In genomic region chr6:157747395-157747794, GRCh38 we compare ENCODE assay signal across 21 cellular contexts.
DNase-seq lines count a peak whose midpoint lies in the region; ATAC-seq, FAIRE-seq and TF ChIP-seq lines count a peak whose summit lies in the region.
"Had no signal": no experiment of that assay in that cellular context is flagged by ENCODE, and none has a peak within 500 bp of the region (broad histone marks: within the 10 kb centered on the region; RNA-seq: fewer than 3 reads in every experiment).

No MANE protein-coding gene starts in this region.

- H3K9ac ChIP-seq in astrocyte (ENCODE audit: low read length), result no peak overlapping the region

- no peak overlapping the region for H3K4me3 Mint-ChIP-seq in activated T-cell treated with anti-CD3 and anti-CD28 coated beads, Interleukin-2, amount 50 U/mL, for 72 hours
- H3K4me3 Mint-ChIP-seq in activated T-cell treated with anti-CD3 and anti-CD28 coated beads, Interleukin-2, amount 50 U/mL, for 24 hours, result no peak overlapping the region
- no peak overlapping the region for H3K4me3 Mint-ChIP-seq in astrocyte (ENCODE audit: unreplicated experiment)
- no peak overlapping the region for H3K4me3 Mint-ChIP-seq in nephron progenitor cell
- H3K4me3 Mint-ChIP-seq: CD4-positive, CD25-positive, alpha-beta regulatory T cell had no signal

- no peaks in the 10 kb centered on the region for H3K4me1 ChIP-seq in astrocyte (ENCODE audit: insufficient read depth, low read length)
- no peaks in the 10 kb centered on the region for H3K4me1 ChIP-seq in left lung
- H3K4me1 ChIP-seq: BE2C had no signal

- no peak overlapping the region for H3K27ac Mint-ChIP-seq in activated T-cell treated with anti-CD3 and anti-CD28 coated beads, Interleukin-2, amount 50 U/mL, for 72 hours
- no peak overlapping the region for H3K27ac Mint-ChIP-seq in activated T-cell treated with anti-CD3 and anti-CD28 coated beads, Interleukin-2, amount 50 U/mL, for 24 hours
- H3K27ac Mint-ChIP-seq in astrocyte (ENCODE audit: unreplicated experiment) (no peak overlapping the region), nephron progenitor cell (no peak overlapping the region)
- H3K27ac Mint-ChIP-seq: CD4-positive, CD25-positive, alpha-beta regulatory T cell had no signal

- H2AFZ ChIP-seq in astrocyte (ENCODE audit: low read depth, low read length), result no peak overlapping the region

- H3K27me3 ChIP-seq in astrocyte (ENCODE audit: insufficient read depth, low read length), result no peaks in the 10 kb centered on the region
- H3K27me3 ChIP-seq in left lung, result no peaks in the 10 kb centered on the region
- H3K27me3 ChIP-seq: BE2C had no signal

- no peaks in the 10 kb centered on the region for H3K79me2 ChIP-seq in astrocyte (ENCODE audit: insufficient read depth, low read length)

- H3K27ac ChIP-seq in astrocyte (ENCODE audit: low read depth, low read length), result no peak overlapping the region
- H3K27ac ChIP-seq in left lung, result no peak overlapping the region

- no peak overlapping the region for H3K4me2 ChIP-seq in astrocyte (ENCODE audit: low read length)

- intact Hi-C loops in left lung (cut with DNase I), result no loop called here

- H4K20me1 ChIP-seq in astrocyte (ENCODE audit: insufficient read depth, low read length), result no peaks in the 10 kb centered on the region

- H3K36me3 ChIP-seq in astrocyte (ENCODE audit: insufficient read depth, low read length) (no peaks in the 10 kb centered on the region), left lung (no peaks in the 10 kb centered on the region)
- H3K36me3 ChIP-seq: BE2C had no signal

- H3K9me3 ChIP-seq in astrocyte (ENCODE audit: insufficient read depth, low read depth, low read length) (no peaks in the 10 kb centered on the region), left lung (peaks cover 0 to 3% of the 10 kb centered on the region in 2 donors)
- H3K9me3 ChIP-seq: BE2C had no signal

- H3K9me3 Mint-ChIP-seq in activated T-cell treated with anti-CD3 and anti-CD28 coated beads, Interleukin-2, amount 50 U/mL, for 72 hours, result peaks cover 4% of the 10 kb centered on the region in 2 donors
- H3K9me3 Mint-ChIP-seq in activated T-cell treated with anti-CD3 and anti-CD28 coated beads, Interleukin-2, amount 50 U/mL, for 24 hours, result peaks cover 5% of the 10 kb centered on the region
- H3K9me3 Mint-ChIP-seq in astrocyte (ENCODE audit: unreplicated experiment), result peaks cover 2% of the 10 kb centered on the region
- H3K9me3 Mint-ChIP-seq in nephron progenitor cell, result peaks cover 37% of the 10 kb centered on the region
- H3K9me3 Mint-ChIP-seq: CD4-positive, CD25-positive, alpha-beta regulatory T cell had no signal

- no peak for FAIRE-seq in astrocyte (lab: Jason Lieb, UNC)
- FAIRE-seq: H1 had no signal

- peaks cover 43% of the 10 kb centered on the region for H3K4me1 Mint-ChIP-seq in activated T-cell treated with anti-CD3 and anti-CD28 coated beads, Interleukin-2, amount 50 U/mL, for 72 hours (ENCODE audit: low read depth)
- peaks cover 50% of the 10 kb centered on the region for H3K4me1 Mint-ChIP-seq in activated T-cell treated with anti-CD3 and anti-CD28 coated beads, Interleukin-2, amount 50 U/mL, for 24 hours (ENCODE audit: low read depth)
- H3K4me1 Mint-ChIP-seq in astrocyte (ENCODE audit: low read depth, unreplicated experiment) (no peaks in the 10 kb centered on the region), nephron progenitor cell (peaks cover under 1% of the 10 kb centered on the region)

- TF ChIP-seq CTCF in astrocyte (IDR thresholded peaks at IDR 0.05; ENCODE audit: insufficient read depth, low read depth, low read length) (no peak), omental fat pad (IDR thresholded peaks at IDR 0.05) (no peak), left lung (IDR thresholded peaks at IDR 0.05) (no peak), nephron progenitor cell (IDR thresholded peaks at IDR 0.05) (no peak)

- peaks cover 6 to 15% of the 10 kb centered on the region in 2 donors for H3K36me3 Mint-ChIP-seq in activated T-cell treated with anti-CD3 and anti-CD28 coated beads, Interleukin-2, amount 50 U/mL, for 72 hours (ENCODE audit: insufficient read depth in 2 of 2)
- peaks cover 2% of the 10 kb centered on the region for H3K36me3 Mint-ChIP-seq in activated T-cell treated with anti-CD3 and anti-CD28 coated beads, Interleukin-2, amount 50 U/mL, for 24 hours (ENCODE audit: low read depth)
- H3K36me3 Mint-ChIP-seq in astrocyte (ENCODE audit: low read depth, unreplicated experiment) (no peaks in the 10 kb centered on the region), nephron progenitor cell (ENCODE audit: low read depth) (peaks cover 19% of the 10 kb centered on the region)
- H3K36me3 Mint-ChIP-seq: CD4-positive, CD25-positive, alpha-beta regulatory T cell had no signal

- H3K27me3 Mint-ChIP-seq in activated T-cell treated with anti-CD3 and anti-CD28 coated beads, Interleukin-2, amount 50 U/mL, for 72 hours (ENCODE audit: low read depth), result no peaks in the 10 kb centered on the region
- no peaks in the 10 kb centered on the region for H3K27me3 Mint-ChIP-seq in activated T-cell treated with anti-CD3 and anti-CD28 coated beads, Interleukin-2, amount 50 U/mL, for 24 hours
- H3K27me3 Mint-ChIP-seq in astrocyte (ENCODE audit: low read depth, unreplicated experiment) (no peaks in the 10 kb centered on the region), nephron progenitor cell (ENCODE audit: low read depth, poor library complexity) (peaks cover 2% of the 10 kb centered on the region)

- H3K4me3 ChIP-seq in astrocyte (ENCODE audit: insufficient read depth, low read depth, low read length) (no peak overlapping the region), left lung (no peak overlapping the region)

- peak; percentile 56 to 70 for ATAC-seq in activated T-cell treated with anti-CD3 and anti-CD28 coated beads, Interleukin-2, amount 50 U/mL, for 72 hours (replicated peaks in 1 of 2)
- ATAC-seq in omental fat pad (ENCODE audit: low FRiP score) (peak; percentile 78), left lung (no peak)

- no peak for DNase-seq in activated T-cell treated with anti-CD3 and anti-CD28 coated beads, Interleukin-2, amount 50 U/mL, for 72 hours
- no peak for DNase-seq in activated T-cell treated with anti-CD3 and anti-CD28 coated beads, Interleukin-2, amount 50 U/mL, for 24 hours
- DNase-seq in NCI-H226 (peak; percentile 85), astrocyte (ENCODE audit: low read depth) (peak; percentile 26), omental fat pad (ENCODE audit: low spot score) (no peak), DMS79 treated with DMSO at 0.1 percent for 48 hours (lab: John Stamatoyannopoulos, UW) (no peak), left lung (no peak), nephron progenitor cell (no peak)
- DNase-seq: BE2C; CD4-positive, CD25-positive, alpha-beta regulatory T cell; COR-L47; DMS153; GF-D8; KBM-7; NCI-H1105 treated with DMSO at 0.1 percent for 48 hours; NCI-H1694; NCI-H2081 treated with DMSO at 0.1 percent for 48 hours; NCI-H510A treated with DMSO at 0.1 percent for 48 hours; NCI-H82; SHP77 treated with DMSO at 0.1 percent for 48 hours had no signal

Comparison
In these comparisons a context has a peak if more than half of its experiments do, and no peak if none do; other contexts are left out.
1. DNase-seq: peak in NCI-H226 (single experiment) and astrocyte (single experiment); none in activated T-cell treated with anti-CD3 and anti-CD28 coated beads, Interleukin-2, amount 50 U/mL, for 72 hours (0 of 2), activated T-cell treated with anti-CD3 and anti-CD28 coated beads, Interleukin-2, amount 50 U/mL, for 24 hours (single experiment), omental fat pad (single experiment), DMS79 treated with DMSO at 0.1 percent for 48 hours (single experiment), left lung (0 of 2) and nephron progenitor cell (single experiment).